Comparison of ENCODE assay signal across 11 cellular contexts in genomic region chr2:196183172-196183473, GRCh38. TPM values are rescaled to one million over a fixed set of nuclear protein-coding genes. Genes with fewer than 3 reads are reported as not detected.
A peak's percentile ranks its signal among the peaks of the same experiment; 100 is the strongest.
DNase-seq lines count a peak whose midpoint lies in the region; ATAC-seq, FAIRE-seq and TF ChIP-seq lines count a peak whose summit lies in the region.
"Had no signal": no experiment of that assay in that cellular context is flagged by ENCODE, and none has a peak within 500 bp of the region (broad histone marks: within the 10 kb centered on the region; RNA-seq: fewer than 3 reads in every experiment).

No MANE protein-coding gene starts in this region.

- no peak for TF ChIP-seq POLR2A in esophagus squamous epithelium (IDR thresholded peaks at IDR 0.05)

- no peak for TF ChIP-seq CTCF in MM.1S (IDR thresholded peaks at IDR 0.05; ENCODE audit: low read length)
- TF ChIP-seq CTCF in esophagus squamous epithelium (IDR thresholded peaks at IDR 0.05) = no peak

- peak overlapping the region; percentile 91 to 99 (median 98) for H3K27ac Mint-ChIP-seq in CD8-positive, alpha-beta memory T cell
- H3K27ac Mint-ChIP-seq: progenitor cell of endocrine pancreas had no signal

- peaks cover 0 to 5% (median 2%) of the 10 kb centered on the region in 3 donors for H3K36me3 Mint-ChIP-seq in CD8-positive, alpha-beta memory T cell

- peaks cover 80 to 95% (median 84%) of the 10 kb centered on the region in 3 donors for H3K4me1 Mint-ChIP-seq in CD8-positive, alpha-beta memory T cell

- no peaks in the 10 kb centered on the region for H3K9me3 Mint-ChIP-seq in CD8-positive, alpha-beta memory T cell

- intact Hi-C loops in esophagus squamous epithelium (cut with DNase I) = no loop called here

- peak; percentile 24 for ATAC-seq in GM21423 (IDR thresholded peaks at IDR 0.05; ENCODE audit: unreplicated experiment)
- no peak for ATAC-seq in GM18870 (IDR thresholded peaks at IDR 0.05; ENCODE audit: unreplicated experiment)

- CTCF ChIA-PET in CD8-positive, alpha-beta memory T cell (lab: Charles Lee) = interaction anchor here (0.8 to 2.8 kb wide), 10 partner anchors 10 to 154 kb away, joined by 3 to 16 read pairs (median 4); partner anchors contain the start of genes DNAH7 and STK17B

- WGBS in esophagus squamous epithelium, 2 donors = 44 to 56% methylated on average over 2 to 3 of the region's 3 CpGs

- H3K9me3 ChIP-seq in CD8-positive, alpha-beta memory T cell (ENCODE audit: low read length) = no peaks in the 10 kb centered on the region
- no peaks in the 10 kb centered on the region for H3K9me3 ChIP-seq in MM.1S (replicated peaks; ENCODE audit: insufficient read depth, low read length)
- H3K9me3 ChIP-seq in esophagus squamous epithelium = no peaks in the 10 kb centered on the region
- H3K9me3 ChIP-seq: MG63 had no signal

- no peak for DNase-seq in CD8-positive, alpha-beta memory T cell
- peak; percentile 78 for DNase-seq in MM.1S
- DNase-seq in esophagus squamous epithelium (lab: John Stamatoyannopoulos, UW) = no peak
- DNase-seq in T-helper 9 cell = no peak
- no peak for DNase-seq in GM19239 (ENCODE audit: insufficient read length, low spot score)
- DNase-seq in amniotic stem cell (lab: John Stamatoyannopoulos, UW) = no peak
- DNase-seq: kidney, MG63 had no signal

- peak overlapping the region in 6 of 7 donors; percentile 54 to 84 (median 66) for H3K4me3 Mint-ChIP-seq in CD8-positive, alpha-beta memory T cell

- H3K4me1 ChIP-seq in CD8-positive, alpha-beta memory T cell (ENCODE audit: insufficient read depth, low read length) = peaks cover 86% of the 10 kb centered on the region
- H3K4me1 ChIP-seq in MM.1S (ENCODE audit: low read length) (peaks cover 58% of the 10 kb centered on the region), esophagus squamous epithelium (peaks cover 0 to 7% (median 0%) of the 10 kb centered on the region in 3 donors)

- peaks cover 43% of the 10 kb centered on the region for H3F3A ChIP-seq in MM.1S (ENCODE audit: insufficient read depth, low read length)

- H3K36me3 ChIP-seq in CD8-positive, alpha-beta memory T cell (ENCODE audit: insufficient read depth, low read length) = no peaks in the 10 kb centered on the region
- H3K36me3 ChIP-seq in MM.1S (replicated peaks; ENCODE audit: insufficient read depth, low read length) (no peaks in the 10 kb centered on the region), esophagus squamous epithelium (no peaks in the 10 kb centered on the region)
- H3K36me3 ChIP-seq: MG63 had no signal

- peak overlapping the region; percentile 22 for H3K4me3 ChIP-seq in CD8-positive, alpha-beta memory T cell (ENCODE audit: low read length)
- H3K4me3 ChIP-seq in MM.1S (ENCODE audit: low read length) (peak overlapping the region; percentile 34; the same call in 1 of the 2 replicates), esophagus squamous epithelium (no peak overlapping the region)
- H3K4me3 ChIP-seq: MG63 had no signal

- peaks cover 16% of the 10 kb centered on the region; the same call in 1 of the 2 replicates for H3K79me2 ChIP-seq in MM.1S (ENCODE audit: low read length)

- H3K9me2 ChIP-seq in MM.1S (replicated peaks; ENCODE audit: insufficient read depth, low read length) = no peaks in the 10 kb centered on the region

- no peak for FAIRE-seq in GM19239 (lab: Jason Lieb, UNC)
- FAIRE-seq: kidney had no signal

- POLR2A ChIA-PET in CD8-positive, alpha-beta memory T cell (lab: Charles Lee) = interaction anchor here (0.9 to 2.6 kb wide), 6 partner anchors 9 to 77 kb away, joined by 3 to 26 read pairs (median 4); partner anchors contain the start of gene STK17B

- peak overlapping the region; percentile 27 for H3K27ac ChIP-seq in CD8-positive, alpha-beta memory T cell (ENCODE audit: low read depth, low read length)
- H3K27ac ChIP-seq in MM.1S (ENCODE audit: low read length) = peak overlapping the region; percentile 75
- peak overlapping the region; percentile 6 to 52 (median 30) for H3K27ac ChIP-seq in esophagus squamous epithelium

- no peaks in the 10 kb centered on the region for H3K27me3 Mint-ChIP-seq in CD8-positive, alpha-beta memory T cell

- H3K9ac ChIP-seq in MM.1S (ENCODE audit: low read length) = peak overlapping the region; percentile 24; the same call in 1 of the 2 replicates

- no peaks in the 10 kb centered on the region for H3K27me3 ChIP-seq in CD8-positive, alpha-beta memory T cell (ENCODE audit: insufficient read depth, low read length, poor library complexity, severe bottlenecking)
- H3K27me3 ChIP-seq in MM.1S (replicated peaks; ENCODE audit: insufficient read depth, low read length) (no peaks in the 10 kb centered on the region), esophagus squamous epithelium (no peaks in the 10 kb centered on the region)
- H3K27me3 ChIP-seq: MG63 had no signal

- peak overlapping the region; percentile 76 for H3K4me2 ChIP-seq in MM.1S (ENCODE audit: low read depth, low read length)

- no peaks in the 10 kb centered on the region for H4K20me1 ChIP-seq in MM.1S (ENCODE audit: insufficient read depth, low read length)

- H2AFZ ChIP-seq in MM.1S (ENCODE audit: low read length) = peak overlapping the region; percentile 22; the same call in 1 of the 2 replicates

RNA-seq across cellular contexts. Expression of gene STK17B, which starts 11.7 kb away (rescaled TPM):
- 100 to 1,000 TPM; 121 to 130 TPM for total RNA-seq in CD8-positive, alpha-beta memory T cell
- polyA plus RNA-seq in CD8-positive, alpha-beta memory T cell = 54.6 TPM
- total RNA-seq in esophagus squamous epithelium = 10 to 100 TPM in 3 of 4 donors, 1 to 10 TPM in 1; 7.9 to 32.2 (median 18.2) TPM

Comparison
In these comparisons a context has a peak if more than half of its experiments do, and no peak if none do; other contexts are left out.
1. H3K4me3 ChIP-seq: peak in CD8-positive, alpha-beta memory T cell (single experiment) and MM.1S (single experiment); none in esophagus squamous epithelium (0 of 4).
2. Peak in every context shown above with its lines, with median percentiles within 50 percentile points of each other: H3K27ac ChIP-seq.